In genomic region chr12:92158711-92159534, GRCh38 we compare ENCODE assay signal across 10 cellular contexts. TPM values are rescaled to one million over a fixed set of nuclear protein-coding genes. Genes with fewer than 3 reads are reported as not detected.
A peak's percentile ranks its signal among the peaks of the same experiment; 100 is the strongest.
DNase-seq lines count a peak whose midpoint lies in the region; ATAC-seq lines count a peak whose summit lies in the region.
"Had no signal": no experiment of that assay in that cellular context is flagged by ENCODE, and none has a peak within 500 bp of the region (broad histone marks: within the 10 kb centered on the region; RNA-seq: fewer than 3 reads in every experiment).

No MANE protein-coding gene starts in this region.

- H3K27me3 Mint-ChIP-seq in activated CD4-positive, alpha-beta T cell treated with anti-CD3 and anti-CD28 coated beads, Interleukin-2, amount 10 ng/mL, durations not matched to agents 7 days and 5 days: no peaks in the 10 kb centered on the region
- no peaks in the 10 kb centered on the region for H3K27me3 Mint-ChIP-seq in stimulated activated naive B cell treated with anti-CD40 and anti-IgM and Interleukin-4, amounts not matched to agents 10 μg/mL and 1 μg/mL and 100 μg/mL, for 72 hours

- H3K9me3 Mint-ChIP-seq in activated CD4-positive, alpha-beta T cell treated with anti-CD3 and anti-CD28 coated beads, Interleukin-2, amount 10 ng/mL, durations not matched to agents 7 days and 5 days: peaks cover 9% of the 10 kb centered on the region
- peaks cover 3 to 8% of the 10 kb centered on the region in 2 donors for H3K9me3 Mint-ChIP-seq in activated naive CD4-positive, alpha-beta T cell treated with anti-CD3 and anti-CD28 coated beads, Interleukin-2, amount 50 U/mL, for 72 hours
- peaks cover 0 to 1% of the 10 kb centered on the region in 2 donors for H3K9me3 Mint-ChIP-seq in stimulated activated naive B cell treated with anti-CD40 and anti-IgM and Interleukin-4, amounts not matched to agents 10 μg/mL and 1 μg/mL and 100 μg/mL, for 72 hours

- H3K36me3 ChIP-seq in GM23248 (ENCODE audit: low read depth): no peaks in the 10 kb centered on the region
- H3K36me3 ChIP-seq: colonic mucosa had no signal

- H3K4me1 Mint-ChIP-seq in activated CD4-positive, alpha-beta T cell treated with anti-CD3 and anti-CD28 coated beads, Interleukin-2, amount 10 ng/mL, durations not matched to agents 7 days and 5 days: peaks cover 34% of the 10 kb centered on the region
- H3K4me1 Mint-ChIP-seq in stimulated activated naive B cell treated with anti-CD40 and anti-IgM and Interleukin-4, amounts not matched to agents 10 μg/mL and 1 μg/mL and 100 μg/mL, for 72 hours: peaks cover 54 to 96% of the 10 kb centered on the region in 2 donors

- no peaks in the 10 kb centered on the region for H4K20me1 ChIP-seq in GM23248 (ENCODE audit: insufficient read depth)

- H3F3A ChIP-seq in GM23248 (ENCODE audit: insufficient read depth): no peaks in the 10 kb centered on the region

- POLR2A ChIA-PET in activated CD4-positive, alpha-beta T cell treated with anti-CD3 and anti-CD28 coated beads, Interleukin-2, amount 10 ng/mL, durations not matched to agents 7 days and 5 days (lab: Charles Lee): interaction anchor here (0.7 kb wide), 1 partner anchor 1835 kb away, joined by 3 read pairs; no protein-coding TSS in a partner anchor

- H3K4me3 ChIP-seq in GM23248: no peak overlapping the region
- H3K4me3 ChIP-seq: colonic mucosa, lung had no signal

- H2AFZ ChIP-seq in GM23248: no peak overlapping the region

- H3K4me1 ChIP-seq in GM23248 (ENCODE audit: insufficient read depth): peaks cover 8% of the 10 kb centered on the region; the same call in 1 of the 2 replicates

- H3K9me2 ChIP-seq in GM23248 (ENCODE audit: insufficient read depth): no peaks in the 10 kb centered on the region

- H3K9me3 ChIP-seq in GM23248 (ENCODE audit: low read depth): no peaks in the 10 kb centered on the region
- H3K9me3 ChIP-seq: colonic mucosa had no signal

- no peak overlapping the region for H3K4me2 ChIP-seq in GM23248 (ENCODE audit: unreplicated experiment)

- H3K36me3 Mint-ChIP-seq in activated CD4-positive, alpha-beta T cell treated with anti-CD3 and anti-CD28 coated beads, Interleukin-2, amount 10 ng/mL, durations not matched to agents 7 days and 5 days (ENCODE audit: low read depth): peaks cover 11% of the 10 kb centered on the region
- H3K36me3 Mint-ChIP-seq in activated naive CD4-positive, alpha-beta T cell treated with anti-CD3 and anti-CD28 coated beads, Interleukin-2, amount 50 U/mL, for 72 hours: peaks cover 6 to 14% of the 10 kb centered on the region in 2 donors
- H3K36me3 Mint-ChIP-seq in stimulated activated naive B cell treated with anti-CD40 and anti-IgM and Interleukin-4, amounts not matched to agents 10 μg/mL and 1 μg/mL and 100 μg/mL, for 72 hours: peaks cover 6% of the 10 kb centered on the region in 2 donors

- H3K79me2 ChIP-seq in GM23248 (ENCODE audit: insufficient read depth): no peaks in the 10 kb centered on the region

- no peak overlapping the region for H3K4me3 Mint-ChIP-seq in activated CD4-positive, alpha-beta T cell treated with anti-CD3 and anti-CD28 coated beads, Interleukin-2, amount 10 ng/mL, durations not matched to agents 7 days and 5 days
- peak overlapping the region; percentile 55 to 75 for H3K4me3 Mint-ChIP-seq in stimulated activated naive B cell treated with anti-CD40 and anti-IgM and Interleukin-4, amounts not matched to agents 10 μg/mL and 1 μg/mL and 100 μg/mL, for 72 hours

- H3K27ac ChIP-seq in GM23248: no peak overlapping the region
- H3K27ac ChIP-seq: colonic mucosa had no signal

- ATAC-seq in HG02885 (IDR thresholded peaks at IDR 0.05; ENCODE audit: poor library complexity, unreplicated experiment): peak; percentile 66
- peak; percentile 35 to 65 for ATAC-seq in activated naive CD4-positive, alpha-beta T cell treated with anti-CD3 and anti-CD28 coated beads, Interleukin-2, amount 50 U/mL, for 72 hours
- peak; percentile 78 to 79 for ATAC-seq in stimulated activated naive B cell treated with anti-CD40 and anti-IgM and Interleukin-4, amounts not matched to agents 10 μg/mL and 1 μg/mL and 100 μg/mL, for 72 hours (replicated peaks)

- whole genome bisulfite sequencing in GM23248 (ENCODE audit: low coverage in 1 of 2, low lambda C conversion rate in 2 of 2, missing lambda C conversion rate in 2 of 2), 2 experiments: 79 to 81% methylated on average over 7 of the region's 7 CpGs

- in situ Hi-C loops in GM23248 (cut with MboI): no loop called here

- no peak for DNase-seq in activated CD4-positive, alpha-beta T cell treated with anti-CD3 and anti-CD28 coated beads, Interleukin-2, amount 10 ng/mL, durations not matched to agents 7 days and 5 days
- DNase-seq in activated CD4-positive, alpha-beta T cell treated with anti-CD3 and anti-CD28 coated beads, Interleukin-2, amount 50 U/mL, for 4 hours: no peak
- DNase-seq in activated naive CD4-positive, alpha-beta T cell treated with anti-CD3 and anti-CD28 coated beads, Interleukin-2, amount 50 U/mL, for 72 hours (ENCODE audit: low spot score in 2 of 2): no peak
- no peak for DNase-seq in stimulated activated naive B cell treated with anti-CD40 and anti-IgM and Interleukin-4, amounts not matched to agents 10 μg/mL and 1 μg/mL and 100 μg/mL, for 72 hours
- DNase-seq in amygdala (lab: John Stamatoyannopoulos, UW) (no peak), GM23248 (no peak)
- DNase-seq in stimulated activated CD4-positive, alpha-beta T cell treated with anti-CD3 and anti-CD28 coated beads, Interleukin-2, amount 100 ng/mL, for 24 hours: no peak
- DNase-seq: colonic mucosa had no signal

- no peak overlapping the region for H3K9ac ChIP-seq in GM23248

- CTCF ChIA-PET in activated CD4-positive, alpha-beta T cell treated with anti-CD3 and anti-CD28 coated beads, Interleukin-2, amount 10 ng/mL, durations not matched to agents 7 days and 5 days (lab: Charles Lee): interaction anchor here (1.1 kb wide), 1 partner anchor 10 kb away, joined by 3 read pairs; no protein-coding TSS in a partner anchor

- peak overlapping the region; percentile 70 for H3K27ac Mint-ChIP-seq in activated CD4-positive, alpha-beta T cell treated with anti-CD3 and anti-CD28 coated beads, Interleukin-2, amount 10 ng/mL, durations not matched to agents 7 days and 5 days
- peak overlapping the region; percentile 84 to 88 for H3K27ac Mint-ChIP-seq in activated naive CD4-positive, alpha-beta T cell treated with anti-CD3 and anti-CD28 coated beads, Interleukin-2, amount 50 U/mL, for 72 hours
- H3K27ac Mint-ChIP-seq in stimulated activated naive B cell treated with anti-CD40 and anti-IgM and Interleukin-4, amounts not matched to agents 10 μg/mL and 1 μg/mL and 100 μg/mL, for 72 hours: peak overlapping the region; percentile 91

- no peaks in the 10 kb centered on the region for H3K27me3 ChIP-seq in GM23248 (replicated peaks; ENCODE audit: insufficient read depth)
- H3K27me3 ChIP-seq: colonic mucosa had no signal

RNA-seq across cellular contexts. Expression of gene BTG1, which starts 13.3 kb away (rescaled TPM):
- total RNA-seq in activated CD4-positive, alpha-beta T cell treated with anti-CD3 and anti-CD28 coated beads, Interleukin-2, amount 10 ng/mL, durations not matched to agents 7 days and 5 days: 100 to 1,000 TPM; 102 to 133 TPM
- total RNA-seq in activated naive CD4-positive, alpha-beta T cell treated with anti-CD3 and anti-CD28 coated beads, Interleukin-2, amount 50 U/mL, for 72 hours: 100 to 1,000 TPM; 158 to 266 TPM
- total RNA-seq in GM23248 (2014; rRNA removed; shearing (Covaris generic)): 13.9 and 14.4 TPM in 2 replicates
- 58.9 and 62.2 TPM in 2 replicates for polyA plus RNA-seq in GM23248 (2016; fragmentation: Nextera tagmentation; extraction: Ambion mirVana)
